In genomic region chr5:5394378-5394986, GRCh38 we compare ENCODE assay signal across 7 cellular contexts. TPM values are rescaled to one million over a fixed set of nuclear protein-coding genes. Genes with fewer than 3 reads are reported as not detected.
DNase-seq lines count a peak whose midpoint lies in the region; ATAC-seq, FAIRE-seq and TF ChIP-seq lines count a peak whose summit lies in the region.
"Not testable (repeated sequence)": the region's sequence is repeated elsewhere in the genome, so short reads cannot be mapped to it uniquely, and the experiment has no call there.

No MANE protein-coding gene starts in this region.

- H3K36me3 ChIP-seq in GM06990 (ENCODE audit: control insufficient read depth, insufficient read depth, low read length); left lung: not testable (repeated sequence)

- in situ Hi-C loops in astrocyte of the cerebellum (cut with HindIII; ENCODE audit: low sequenced_read_pairs): not testable (repeated sequence)

- not testable (repeated sequence) for H3K9me3 ChIP-seq in left lung

- FAIRE-seq in RCC 7860 (lab: Jason Lieb, UNC): peak; percentile 64

- peak; percentile 15 for TF ChIP-seq CTCF in GM06990 (IDR thresholded peaks at IDR 0.05; ENCODE audit: insufficient read depth, low read length, poor library complexity, severe bottlenecking)
- peak; percentile 59 for TF ChIP-seq CTCF in NB4 (IDR thresholded peaks at IDR 0.05; ENCODE audit: low read depth, low read length)
- peak; percentile 65 for TF ChIP-seq CTCF in astrocyte of the cerebellum (IDR thresholded peaks at IDR 0.05; ENCODE audit: low read depth, low read length, missing control alignments)
- peak; percentile 58 for TF ChIP-seq CTCF in left lung (IDR thresholded peaks at IDR 0.05)

- not testable (repeated sequence) for H3K27me3 ChIP-seq in GM06990 (replicated peaks; ENCODE audit: control insufficient read depth, insufficient read depth, low read length); left lung

- H3K4me3 ChIP-seq in GM06990 (replicated peaks; ENCODE audit: low read depth, low read length); NB4 (ENCODE audit: low read depth, low read length); astrocyte of the cerebellum (ENCODE audit: low read depth, low read length); left lung: not testable (repeated sequence)

- H3K27ac ChIP-seq in left lung: not testable (repeated sequence)

- intact Hi-C loops in left lung (cut with DNase I): loop anchor here in 1 of 2 donors (10.0 kb wide), 1 partner anchor 250 kb away; the partner anchor contains the start of gene ADAMTS16

- TF ChIP-seq POLR2A in NB4 (IDR thresholded peaks at IDR 0.05; ENCODE audit: extremely low read depth, insufficient read length): not testable (repeated sequence)

- not testable (repeated sequence) for H3K4me1 ChIP-seq in left lung

- ATAC-seq in left lung: peak; percentile 86

- DNase-seq in GM06990 (ENCODE audit: extremely low read depth, insufficient read length); left lung: not testable (repeated sequence)
- peak; percentile 60 for DNase-seq in NB4 (ENCODE audit: low read depth)
- DNase-seq in RCC 7860 (ENCODE audit: low spot score): peak; percentile 46
- peak; percentile 28 for DNase-seq in astrocyte of the cerebellum (ENCODE audit: low read depth)
- DNase-seq in fibroblast of the conjunctiva (ENCODE audit: low read depth): peak; percentile 23
- peak; percentile 15 for DNase-seq in putamen (ENCODE audit: low spot score)

RNA-seq across cellular contexts. Expression of gene ICE1, which starts 28.0 kb away (rescaled TPM):
- total RNA-seq in left lung: 10 to 100 TPM; 22.3 to 24.1 TPM

Comparison
In these comparisons a context has a peak if more than half of its experiments do, and no peak if none do; other contexts are left out.
1. CTCF ChIP-seq: peak in every context shown above with its lines; median percentile 65 in astrocyte of the cerebellum; 59 in NB4; 58 in left lung; 15 in GM06990.